Comparison of ENCODE assay signal across 1 cellular context in the genomic region with DNA sequence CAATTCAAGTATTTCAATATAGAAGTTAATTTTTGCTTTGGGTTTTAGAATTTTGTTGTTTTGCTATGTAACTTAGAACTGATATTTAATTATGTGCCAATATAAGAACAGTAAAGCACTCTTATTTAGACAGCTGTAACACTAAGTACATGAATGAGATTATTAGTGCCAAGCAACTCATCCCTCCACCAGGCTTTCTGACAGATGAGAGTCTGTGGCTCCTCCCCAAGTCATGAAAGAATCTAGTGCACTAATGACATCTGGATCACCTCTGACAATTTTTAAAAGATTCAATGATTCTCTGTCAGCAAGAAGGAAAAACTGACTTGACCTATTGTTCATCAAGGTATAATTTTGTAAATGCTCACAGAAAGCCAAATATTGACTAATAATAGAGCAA.
TF ChIP-seq lines count a peak whose summit lies in the region.

No MANE protein-coding gene starts in this region.

TF ChIP-seq in HepG2, 621 proteins besides CTCF, POLR2A, EP300 and RAD21 (continued from another document):
- no peak for TF ChIP-seq HNF1B (CRISPR knock-in tag; IDR thresholded peaks at IDR 0.05)
- no peak for TF ChIP-seq ZNF460 (CRISPR knock-in tag; IDR thresholded peaks at IDR 0.05; ENCODE audit: borderline replicate concordance)
- TF ChIP-seq ZNF766 (CRISPR knock-in tag; IDR thresholded peaks at IDR 0.05; ENCODE audit: borderline replicate concordance) = no peak
- no peak for TF ChIP-seq FOXO1 (CRISPR knock-in tag; IDR thresholded peaks at IDR 0.05)
